14 cellular contexts compared by ENCODE assay signal in genomic region chr16:2364638-2365210, GRCh38. TPM values are rescaled to one million over a fixed set of nuclear protein-coding genes. Genes with fewer than 3 reads are reported as not detected.
A peak's percentile ranks its signal among the peaks of the same experiment; 100 is the strongest.
DNase-seq lines count a peak whose midpoint lies in the region; ATAC-seq and TF ChIP-seq lines count a peak whose summit lies in the region.
"Had no signal": no experiment of that assay in that cellular context is flagged by ENCODE, and none has a peak within 500 bp of the region (broad histone marks: within the 10 kb centered on the region; RNA-seq: fewer than 3 reads in every experiment).

No MANE protein-coding gene starts in this region.

- ATAC-seq in T-cell (replicated peaks in 1 of 4), result no peak
- ATAC-seq in HG03565 (IDR thresholded peaks at IDR 0.05; ENCODE audit: unreplicated experiment), result no peak
- no peak for ATAC-seq in HG02678 (IDR thresholded peaks at IDR 0.05; ENCODE audit: unreplicated experiment)
- ATAC-seq: stimulated activated memory B cell treated with anti-CD40 and anti-IgM and Interleukin-4, amounts not matched to agents 10 μg/mL and 1 μg/mL and 100 μg/mL, for 72 hours had no signal

- no peaks in the 10 kb centered on the region for H3K79me2 ChIP-seq in OCI-LY3 (ENCODE audit: low read length)

- H3K27me3 ChIP-seq in OCI-LY3 (ENCODE audit: low read depth, low read length), result peaks cover 37% of the 10 kb centered on the region

- H4K20me1 ChIP-seq in OCI-LY3 (ENCODE audit: insufficient read depth, low read length), result no peaks in the 10 kb centered on the region

- H2AFZ ChIP-seq in OCI-LY3 (ENCODE audit: low read depth, low read length), result no peak overlapping the region

- H3K36me3 Mint-ChIP-seq in T-cell, result no peaks in the 10 kb centered on the region
- H3K36me3 Mint-ChIP-seq: immature natural killer cell; memory B cell; stimulated activated memory B cell treated with anti-CD40 and anti-IgM and Interleukin-4, amounts not matched to agents 10 μg/mL and 1 μg/mL and 100 μg/mL, for 72 hours had no signal

- no peaks in the 10 kb centered on the region for H3K36me3 ChIP-seq in OCI-LY3 (replicated peaks; ENCODE audit: low read depth, low read length)

- H3K4me1 Mint-ChIP-seq in T-cell, result no peaks in the 10 kb centered on the region
- H3K4me1 Mint-ChIP-seq: immature natural killer cell had no signal

- peaks cover 39 to 43% of the 10 kb centered on the region in 2 donors for H3K27me3 Mint-ChIP-seq in T-cell

- no peak overlapping the region for H3K4me3 ChIP-seq in OCI-LY3 (ENCODE audit: low read length)
- H3K4me3 ChIP-seq in fibroblast of the aortic adventitia (ENCODE audit: low read depth, low read length), result no peak overlapping the region

- H3K9me3 ChIP-seq in OCI-LY3 (ENCODE audit: insufficient read depth, low read length), result no peaks in the 10 kb centered on the region

- H3K9ac ChIP-seq in OCI-LY3 (ENCODE audit: low read length), result no peak overlapping the region

- POLR2A ChIA-PET in T-cell (lab: Charles Lee), result no interaction called here

- H3K9me3 Mint-ChIP-seq in T-cell, result no peaks in the 10 kb centered on the region
- H3K9me3 Mint-ChIP-seq: immature natural killer cell; memory B cell; stimulated activated memory B cell treated with anti-CD40 and anti-IgM and Interleukin-4, amounts not matched to agents 10 μg/mL and 1 μg/mL and 100 μg/mL, for 72 hours had no signal

- TF ChIP-seq CTCF in OCI-LY3 (IDR thresholded peaks at IDR 0.05; ENCODE audit: low read depth, low read length), result no peak
- no peak for TF ChIP-seq CTCF in fibroblast of the aortic adventitia (IDR thresholded peaks at IDR 0.05; ENCODE audit: insufficient read depth, low read length)

- H3K27ac ChIP-seq in OCI-LY3 (ENCODE audit: low read length), result no peak overlapping the region

- no peak overlapping the region for H3K27ac Mint-ChIP-seq in T-cell
- H3K27ac Mint-ChIP-seq: immature natural killer cell; memory B cell; stimulated activated memory B cell treated with anti-CD40 and anti-IgM and Interleukin-4, amounts not matched to agents 10 μg/mL and 1 μg/mL and 100 μg/mL, for 72 hours had no signal

- peaks cover 33% of the 10 kb centered on the region for H3K4me1 ChIP-seq in OCI-LY3 (ENCODE audit: low read length)

- H3K4me3 Mint-ChIP-seq in T-cell, result no peak overlapping the region
- H3K4me3 Mint-ChIP-seq: immature natural killer cell; memory B cell; stimulated activated memory B cell treated with anti-CD40 and anti-IgM and Interleukin-4, amounts not matched to agents 10 μg/mL and 1 μg/mL and 100 μg/mL, for 72 hours had no signal

- DNase-seq in DMS 273 (lab: John Stamatoyannopoulos, UW; ENCODE audit: unreplicated experiment) (peak; percentile 57), NCI-H2029 (lab: John Stamatoyannopoulos, UW) (peak; percentile 41), fibroblast of the aortic adventitia (ENCODE audit: low read depth) (peak; percentile 11), T-cell (no peak), EL (no peak)
- DNase-seq: activated CD4-positive, alpha-beta T cell treated with anti-CD3 and anti-CD28 coated beads for 48 hours; immature natural killer cell; NCI-H446; T-helper 2 cell had no signal

- CTCF ChIA-PET in T-cell (lab: Charles Lee), result no interaction called here

- peak overlapping the region; percentile 50 for H3K4me2 ChIP-seq in OCI-LY3 (ENCODE audit: low read length)

RNA-seq across cellular contexts. Expression of gene ABCA3, which starts 24.2 kb away (rescaled TPM):
- 1.8 and 2.4 TPM in 2 replicates for total RNA-seq in fibroblast of the aortic adventitia (ENCODE audit: low replicate concordance)
- 10 to 100 TPM in 2 of 5 donors, 1 to 10 TPM in 3; 6.6 to 11.1 (median 9.9) TPM for total RNA-seq in T-cell

Comparison
In these comparisons a context has a peak if more than half of its experiments do, and no peak if none do; other contexts are left out.
1. DNase-seq: peak in DMS 273 (single experiment), NCI-H2029 (single experiment) and fibroblast of the aortic adventitia (single experiment); none in T-cell (0 of 34) and EL (single experiment).